Comparison of ENCODE assay signal across 14 cellular contexts in the genomic region with DNA sequence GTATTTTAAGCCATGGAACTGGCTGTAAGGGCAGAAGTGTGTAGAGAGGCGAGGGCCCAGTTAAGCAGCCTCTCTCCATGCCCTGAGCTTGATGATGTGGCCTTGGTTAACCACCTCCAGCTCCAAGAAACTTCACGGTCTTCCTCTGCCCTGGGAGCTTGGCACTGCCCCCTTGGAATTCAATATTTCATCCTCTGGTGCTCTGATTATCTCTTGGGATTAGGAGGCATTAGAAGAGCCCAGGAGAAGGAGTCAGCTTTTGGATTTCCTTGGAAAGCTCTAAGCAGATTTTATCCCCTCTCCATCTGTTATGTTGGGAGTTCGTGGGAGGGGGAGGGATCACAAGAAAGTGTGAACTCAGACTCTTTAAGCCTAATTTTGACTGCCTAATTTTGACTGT.
DNase-seq lines count a peak whose midpoint lies in the region; ATAC-seq and TF ChIP-seq lines count a peak whose summit lies in the region.
"Had no signal": no experiment of that assay in that cellular context is flagged by ENCODE, and none has a peak within 500 bp of the region (broad histone marks: within the 10 kb centered on the region; RNA-seq: fewer than 3 reads in every experiment).

No MANE protein-coding gene starts in this region.

- no peak overlapping the region for H3K27ac ChIP-seq in BLaER1 treated with 17β-estradiol and CSF1 and Interleukin-3, amounts not matched to agents 10 nM and 100 nM
- no peak overlapping the region for H3K27ac ChIP-seq in smooth muscle cell (ENCODE audit: low read depth)
- H3K27ac ChIP-seq: C4-2B, HL-60 had no signal

- H3K79me2 ChIP-seq in smooth muscle cell (ENCODE audit: low read depth), result no peaks in the 10 kb centered on the region

- 45% methylated on average over 3 of the region's 3 CpGs for WGBS in smooth muscle cell (ENCODE audit: low lambda C conversion rate)

- no peaks in the 10 kb centered on the region for H3K36me3 ChIP-seq in BLaER1 treated with 17β-estradiol and CSF1 and Interleukin-3, amounts not matched to agents 10 nM and 100 nM
- H3K36me3 ChIP-seq in smooth muscle cell (ENCODE audit: low read depth), result no peaks in the 10 kb centered on the region

- peak; percentile 42 for DNase-seq in DMS 273 treated with DMSO at 0.1 percent for 48 hours (lab: John Stamatoyannopoulos, UW)
- peak; percentile 96 for DNase-seq in NCI-H82 treated with DMSO at 0.1 percent for 48 hours (lab: John Stamatoyannopoulos, UW; ENCODE audit: unreplicated experiment)
- DNase-seq in smooth muscle cell (lab: John Stamatoyannopoulos, UW; ENCODE audit: unreplicated experiment), result no peak
- no peak for DNase-seq in NOMO-1 treated with DMSO at 0.1 percent for 48 hours (lab: John Stamatoyannopoulos, UW; ENCODE audit: unreplicated experiment)
- DNase-seq in activated T-cell treated with anti-CD3 and anti-CD28 coated beads, Interleukin-2, amount 50 U/mL, for 1 hour, result no peak
- DNase-seq: ACHN; CD4-positive, alpha-beta memory T cell; H7 had no signal

- no peak for TF ChIP-seq POLR2A in GM18505 (IDR thresholded peaks at IDR 0.05; ENCODE audit: borderline replicate concordance, extremely low read depth, insufficient read depth, insufficient read length)

- H3K9me3 ChIP-seq in BLaER1 treated with 17β-estradiol and CSF1 and Interleukin-3, amounts not matched to agents 10 nM and 100 nM (replicated peaks in 1 of 11), result peaks cover 0 to 35% (median 11%) of the 10 kb centered on the region in 11 experiments; a peak in 8 of 22 replicates
- H3K9me3 ChIP-seq in smooth muscle cell (replicated peaks; ENCODE audit: low read depth), result no peaks in the 10 kb centered on the region

- H3F3A ChIP-seq in smooth muscle cell (ENCODE audit: low read depth), result peaks cover 2% of the 10 kb centered on the region

- H3K4me2 ChIP-seq in BLaER1 treated with 17β-estradiol and CSF1 and Interleukin-3, amounts not matched to agents 10 nM and 100 nM, result peak overlapping the region in 6 of 11 experiments; percentile 3 to 94 (median 79); a peak in 11 of 22 replicates
- peak overlapping the region; percentile 13 for H3K4me2 ChIP-seq in smooth muscle cell
- H3K4me2 ChIP-seq: GM23338 had no signal

- H2AFZ ChIP-seq in smooth muscle cell (ENCODE audit: low read depth), result no peak overlapping the region
- H2AFZ ChIP-seq: GM23338 had no signal

- H4K20me1 ChIP-seq in BLaER1 treated with 17β-estradiol and CSF1 and Interleukin-3, amounts not matched to agents 10 nM and 100 nM, result no peaks in the 10 kb centered on the region
- no peaks in the 10 kb centered on the region for H4K20me1 ChIP-seq in smooth muscle cell (ENCODE audit: low read depth)

- TF ChIP-seq CTCF in smooth muscle cell (IDR thresholded peaks at IDR 0.05; ENCODE audit: borderline replicate concordance, insufficient read depth, poor library complexity, severe bottlenecking), result no peak

- no peaks in the 10 kb centered on the region for H3K27me3 ChIP-seq in BLaER1 treated with 17β-estradiol and CSF1 and Interleukin-3, amounts not matched to agents 10 nM and 100 nM
- H3K27me3 ChIP-seq in smooth muscle cell (ENCODE audit: low read depth), result peaks cover 24% of the 10 kb centered on the region

- no peak overlapping the region for H3K4me3 ChIP-seq in BLaER1 treated with 17β-estradiol and CSF1 and Interleukin-3, amounts not matched to agents 10 nM and 100 nM
- no peak overlapping the region for H3K4me3 ChIP-seq in smooth muscle cell
- H3K4me3 ChIP-seq: GM12878, GM23338 had no signal

- H3K9ac ChIP-seq in BLaER1 treated with 17β-estradiol and CSF1 and Interleukin-3, amounts not matched to agents 10 nM and 100 nM, result no peak overlapping the region
- no peak overlapping the region for H3K9ac ChIP-seq in smooth muscle cell (ENCODE audit: low read depth)

- no peak for ATAC-seq in GM18505 (IDR thresholded peaks at IDR 0.05; ENCODE audit: unreplicated experiment)
- ATAC-seq: GM12878, GM23338 had no signal

- H3K4me1 ChIP-seq in BLaER1 treated with 17β-estradiol and CSF1 and Interleukin-3, amounts not matched to agents 10 nM and 100 nM, result peaks cover 0 to 57% (median 50%) of the 10 kb centered on the region in 10 experiments; a peak in 17 of 20 replicates
- no peaks in the 10 kb centered on the region for H3K4me1 ChIP-seq in smooth muscle cell (ENCODE audit: low read depth)

Comparison
In these comparisons a context has a peak if more than half of its experiments do, and no peak if none do; other contexts are left out.
1. DNase-seq: peak in DMS 273 treated with DMSO at 0.1 percent for 48 hours (single experiment) and NCI-H82 treated with DMSO at 0.1 percent for 48 hours (single experiment); none in smooth muscle cell (single experiment), NOMO-1 treated with DMSO at 0.1 percent for 48 hours (single experiment) and activated T-cell treated with anti-CD3 and anti-CD28 coated beads, Interleukin-2, amount 50 U/mL, for 1 hour (single experiment).